In the genomic region with DNA sequence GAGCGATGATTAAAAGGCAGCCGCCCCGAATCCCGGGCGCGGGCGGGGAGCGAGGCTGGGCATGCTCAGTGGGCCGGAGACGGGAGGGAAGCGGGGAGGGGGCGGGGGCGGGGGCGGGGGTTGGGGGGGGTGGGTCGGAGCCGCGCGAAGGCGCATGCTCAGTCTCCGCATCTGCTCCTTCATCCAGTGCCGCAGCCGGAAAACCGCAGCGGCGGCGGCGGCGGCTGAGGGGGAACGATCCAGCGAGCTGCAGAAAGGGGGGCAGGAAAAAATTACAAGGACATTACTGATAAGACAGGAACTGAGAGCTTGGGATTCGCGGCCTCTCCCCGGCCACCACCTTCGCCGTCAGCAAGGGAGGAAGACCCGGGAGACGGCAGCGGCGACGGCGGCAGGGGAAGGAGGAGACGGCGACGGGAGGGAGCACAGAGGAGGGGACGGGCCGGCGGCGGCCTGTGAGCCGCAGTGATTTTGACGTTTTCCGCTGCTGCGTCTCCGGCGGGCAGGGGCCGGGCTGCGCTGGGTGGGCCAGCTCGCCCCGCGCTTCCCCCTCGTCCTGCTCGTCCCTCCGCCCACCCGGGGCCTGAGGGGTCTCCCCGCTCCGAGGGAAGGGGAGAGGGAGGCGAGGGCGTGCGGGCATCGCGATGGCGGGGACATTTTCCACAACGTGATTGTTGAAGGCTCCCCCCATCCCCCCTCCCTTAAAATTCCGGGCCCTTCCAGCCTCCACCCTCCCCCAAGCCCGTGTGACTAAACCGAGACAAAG, we compare ENCODE assay signal across 1 cellular context.
TF ChIP-seq lines count a peak whose summit lies in the region.

A gene with protein sequence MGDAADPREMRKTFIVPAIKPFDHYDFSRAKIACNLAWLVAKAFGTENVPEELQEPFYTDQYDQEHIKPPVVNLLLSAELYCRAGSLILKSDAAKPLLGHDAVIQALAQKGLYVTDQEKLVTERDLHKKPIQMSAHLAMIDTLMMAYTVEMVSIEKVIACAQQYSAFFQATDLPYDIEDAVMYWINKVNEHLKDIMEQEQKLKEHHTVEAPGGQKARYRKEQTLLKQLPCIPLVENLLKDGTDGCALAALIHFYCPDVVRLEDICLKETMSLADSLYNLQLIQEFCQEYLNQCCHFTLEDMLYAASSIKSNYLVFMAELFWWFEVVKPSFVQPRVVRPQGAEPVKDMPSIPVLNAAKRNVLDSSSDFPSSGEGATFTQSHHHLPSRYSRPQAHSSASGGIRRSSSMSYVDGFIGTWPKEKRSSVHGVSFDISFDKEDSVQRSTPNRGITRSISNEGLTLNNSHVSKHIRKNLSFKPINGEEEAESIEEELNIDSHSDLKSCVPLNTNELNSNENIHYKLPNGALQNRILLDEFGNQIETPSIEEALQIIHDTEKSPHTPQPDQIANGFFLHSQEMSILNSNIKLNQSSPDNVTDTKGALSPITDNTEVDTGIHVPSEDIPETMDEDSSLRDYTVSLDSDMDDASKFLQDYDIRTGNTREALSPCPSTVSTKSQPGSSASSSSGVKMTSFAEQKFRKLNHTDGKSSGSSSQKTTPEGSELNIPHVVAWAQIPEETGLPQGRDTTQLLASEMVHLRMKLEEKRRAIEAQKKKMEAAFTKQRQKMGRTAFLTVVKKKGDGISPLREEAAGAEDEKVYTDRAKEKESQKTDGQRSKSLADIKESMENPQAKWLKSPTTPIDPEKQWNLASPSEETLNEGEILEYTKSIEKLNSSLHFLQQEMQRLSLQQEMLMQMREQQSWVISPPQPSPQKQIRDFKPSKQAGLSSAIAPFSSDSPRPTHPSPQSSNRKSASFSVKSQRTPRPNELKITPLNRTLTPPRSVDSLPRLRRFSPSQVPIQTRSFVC (N-terminal part only) (plus strand): TSS at position 161 of the 766 bp plus-strand sequence. CDS start 935 bp downstream, outside the sequence.

TF ChIP-seq in SK-N-SH, 30 proteins besides CTCF, POLR2A, EP300 and RAD21 (continued from another document):
- no peak; the same call in none of the 2 replicates for TF ChIP-seq ZBTB33 (IDR thresholded peaks at IDR 0.05; ENCODE audit: borderline replicate concordance, low read depth)
- TF ChIP-seq USF1 (IDR thresholded peaks at IDR 0.05; ENCODE audit: borderline replicate concordance, low read depth) = peak; percentile 25; the same call in 1 of the 2 replicates
- no peak for TF ChIP-seq TCF12 (IDR thresholded peaks at IDR 0.05)
- TF ChIP-seq, protein P1, sequence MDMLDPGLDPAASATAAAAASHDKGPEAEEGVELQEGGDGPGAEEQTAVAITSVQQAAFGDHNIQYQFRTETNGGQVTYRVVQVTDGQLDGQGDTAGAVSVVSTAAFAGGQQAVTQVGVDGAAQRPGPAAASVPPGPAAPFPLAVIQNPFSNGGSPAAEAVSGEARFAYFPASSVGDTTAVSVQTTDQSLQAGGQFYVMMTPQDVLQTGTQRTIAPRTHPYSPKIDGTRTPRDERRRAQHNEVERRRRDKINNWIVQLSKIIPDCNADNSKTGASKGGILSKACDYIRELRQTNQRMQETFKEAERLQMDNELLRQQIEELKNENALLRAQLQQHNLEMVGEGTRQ (IDR thresholded peaks at IDR 0.05; ENCODE audit: borderline replicate concordance, low read depth, low read length) = no peak
- TF ChIP-seq NRF1 (IDR thresholded peaks at IDR 0.05; ENCODE audit: low read depth, low read length) = peak; percentile 73
- 0 out of 2 replicates have a peak, but pooled peaks have one; percentile 12 for TF ChIP-seq REST (IDR thresholded peaks at IDR 0.05; ENCODE audit: low read depth, low read length)
- TF ChIP-seq ELF1 (IDR thresholded peaks at IDR 0.05) = no peak; the same call in 1 of the 2 replicates
- TF ChIP-seq FOXM1 (IDR thresholded peaks at IDR 0.05; ENCODE audit: low read depth) = no peak
- TF ChIP-seq JUND (IDR thresholded peaks at IDR 0.05) = no peak
- peak; percentile 58; the same call in 1 of the 2 replicates for TF ChIP-seq YY1 (IDR thresholded peaks at IDR 0.05; ENCODE audit: low read depth)
- TF ChIP-seq PBX3 (IDR thresholded peaks at IDR 0.05) = peak; percentile 15; the same call in 1 of the 2 replicates
- TF ChIP-seq FOSL2 (IDR thresholded peaks at IDR 0.05; ENCODE audit: borderline replicate concordance, low read depth) = no peak
- peak; percentile 23; the same call in 1 of the 2 replicates for TF ChIP-seq GATA2 (CRISPR knock-in tag; IDR thresholded peaks at IDR 0.05)
- TF ChIP-seq, protein P2, sequence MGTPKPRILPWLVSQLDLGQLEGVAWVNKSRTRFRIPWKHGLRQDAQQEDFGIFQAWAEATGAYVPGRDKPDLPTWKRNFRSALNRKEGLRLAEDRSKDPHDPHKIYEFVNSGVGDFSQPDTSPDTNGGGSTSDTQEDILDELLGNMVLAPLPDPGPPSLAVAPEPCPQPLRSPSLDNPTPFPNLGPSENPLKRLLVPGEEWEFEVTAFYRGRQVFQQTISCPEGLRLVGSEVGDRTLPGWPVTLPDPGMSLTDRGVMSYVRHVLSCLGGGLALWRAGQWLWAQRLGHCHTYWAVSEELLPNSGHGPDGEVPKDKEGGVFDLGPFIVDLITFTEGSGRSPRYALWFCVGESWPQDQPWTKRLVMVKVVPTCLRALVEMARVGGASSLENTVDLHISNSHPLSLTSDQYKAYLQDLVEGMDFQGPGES (IDR thresholded peaks at IDR 0.05; ENCODE audit: low read depth, low read length) = no peak
- TF ChIP-seq RFX5 (IDR thresholded peaks at IDR 0.05; ENCODE audit: low read length) = no peak
